Comparison of ENCODE assay signal across 1 cellular context in the genomic region with DNA sequence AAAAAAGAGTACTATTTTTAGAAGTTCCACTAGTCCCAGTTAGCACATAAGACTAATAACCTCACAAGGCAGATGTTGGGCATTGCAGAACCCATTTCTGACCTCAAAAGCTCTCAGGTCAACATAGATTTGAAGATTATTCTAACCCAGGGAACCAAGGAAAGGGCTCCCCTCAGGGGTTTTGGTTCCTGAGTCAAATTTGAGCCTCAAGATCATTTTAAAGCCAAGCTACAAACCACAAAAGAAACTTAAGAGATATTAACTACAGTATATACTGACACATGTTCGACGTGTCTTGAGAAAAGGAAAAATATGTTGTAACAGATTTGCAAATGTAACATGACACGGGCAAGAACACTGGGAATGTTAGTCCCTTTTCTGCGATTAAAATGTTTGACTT.
TF ChIP-seq lines count a peak whose summit lies in the region.

No MANE protein-coding gene starts in this region.

TF ChIP-seq in K562, 482 proteins besides CTCF, POLR2A, EP300 and RAD21 (continued from another document):
- TF ChIP-seq, protein P1, sequence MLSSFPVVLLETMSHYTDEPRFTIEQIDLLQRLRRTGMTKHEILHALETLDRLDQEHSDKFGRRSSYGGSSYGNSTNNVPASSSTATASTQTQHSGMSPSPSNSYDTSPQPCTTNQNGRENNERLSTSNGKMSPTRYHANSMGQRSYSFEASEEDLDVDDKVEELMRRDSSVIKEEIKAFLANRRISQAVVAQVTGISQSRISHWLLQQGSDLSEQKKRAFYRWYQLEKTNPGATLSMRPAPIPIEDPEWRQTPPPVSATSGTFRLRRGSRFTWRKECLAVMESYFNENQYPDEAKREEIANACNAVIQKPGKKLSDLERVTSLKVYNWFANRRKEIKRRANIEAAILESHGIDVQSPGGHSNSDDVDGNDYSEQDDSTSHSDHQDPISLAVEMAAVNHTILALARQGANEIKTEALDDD (IDR thresholded peaks at IDR 0.05), result peak; percentile 66
- TF ChIP-seq, protein P2, sequence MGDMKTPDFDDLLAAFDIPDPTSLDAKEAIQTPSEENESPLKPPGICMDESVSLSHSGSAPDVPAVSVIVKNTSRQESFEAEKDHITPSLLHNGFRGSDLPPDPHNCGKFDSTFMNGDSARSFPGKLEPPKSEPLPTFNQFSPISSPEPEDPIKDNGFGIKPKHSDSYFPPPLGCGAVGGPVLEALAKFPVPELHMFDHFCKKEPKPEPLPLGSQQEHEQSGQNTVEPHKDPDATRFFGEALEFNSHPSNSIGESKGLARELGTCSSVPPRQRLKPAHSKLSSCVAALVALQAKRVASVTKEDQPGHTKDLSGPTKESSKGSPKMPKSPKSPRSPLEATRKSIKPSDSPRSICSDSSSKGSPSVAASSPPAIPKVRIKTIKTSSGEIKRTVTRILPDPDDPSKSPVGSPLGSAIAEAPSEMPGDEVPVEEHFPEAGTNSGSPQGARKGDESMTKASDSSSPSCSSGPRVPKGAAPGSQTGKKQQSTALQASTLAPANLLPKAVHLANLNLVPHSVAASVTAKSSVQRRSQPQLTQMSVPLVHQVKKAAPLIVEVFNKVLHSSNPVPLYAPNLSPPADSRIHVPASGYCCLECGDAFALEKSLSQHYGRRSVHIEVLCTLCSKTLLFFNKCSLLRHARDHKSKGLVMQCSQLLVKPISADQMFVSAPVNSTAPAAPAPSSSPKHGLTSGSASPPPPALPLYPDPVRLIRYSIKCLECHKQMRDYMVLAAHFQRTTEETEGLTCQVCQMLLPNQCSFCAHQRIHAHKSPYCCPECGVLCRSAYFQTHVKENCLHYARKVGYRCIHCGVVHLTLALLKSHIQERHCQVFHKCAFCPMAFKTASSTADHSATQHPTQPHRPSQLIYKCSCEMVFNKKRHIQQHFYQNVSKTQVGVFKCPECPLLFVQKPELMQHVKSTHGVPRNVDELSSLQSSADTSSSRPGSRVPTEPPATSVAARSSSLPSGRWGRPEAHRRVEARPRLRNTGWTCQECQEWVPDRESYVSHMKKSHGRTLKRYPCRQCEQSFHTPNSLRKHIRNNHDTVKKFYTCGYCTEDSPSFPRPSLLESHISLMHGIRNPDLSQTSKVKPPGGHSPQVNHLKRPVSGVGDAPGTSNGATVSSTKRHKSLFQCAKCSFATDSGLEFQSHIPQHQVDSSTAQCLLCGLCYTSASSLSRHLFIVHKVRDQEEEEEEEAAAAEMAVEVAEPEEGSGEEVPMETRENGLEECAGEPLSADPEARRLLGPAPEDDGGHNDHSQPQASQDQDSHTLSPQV (IDR thresholded peaks at IDR 0.05), result peak; percentile 19; the same call in 1 of the 2 replicates
- TF ChIP-seq SMAD3 (CRISPR knock-in tag; conservative IDR thresholded peaks at IDR 0.05), result no peak
- TF ChIP-seq, protein P3, sequence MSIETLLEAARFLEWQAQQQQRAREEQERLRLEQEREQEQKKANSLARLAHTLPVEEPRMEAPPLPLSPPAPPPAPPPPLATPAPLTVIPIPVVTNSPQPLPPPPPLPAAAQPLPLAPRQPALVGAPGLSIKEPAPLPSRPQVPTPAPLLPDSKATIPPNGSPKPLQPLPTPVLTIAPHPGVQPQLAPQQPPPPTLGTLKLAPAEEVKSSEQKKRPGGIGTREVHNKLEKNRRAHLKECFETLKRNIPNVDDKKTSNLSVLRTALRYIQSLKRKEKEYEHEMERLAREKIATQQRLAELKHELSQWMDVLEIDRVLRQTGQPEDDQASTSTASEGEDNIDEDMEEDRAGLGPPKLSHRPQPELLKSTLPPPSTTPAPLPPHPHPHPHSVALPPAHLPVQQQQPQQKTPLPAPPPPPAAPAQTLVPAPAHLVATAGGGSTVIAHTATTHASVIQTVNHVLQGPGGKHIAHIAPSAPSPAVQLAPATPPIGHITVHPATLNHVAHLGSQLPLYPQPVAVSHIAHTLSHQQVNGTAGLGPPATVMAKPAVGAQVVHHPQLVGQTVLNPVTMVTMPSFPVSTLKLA (conservative IDR thresholded peaks at IDR 0.05), result 0 out of 4 replicates have a peak, but pooled peaks of 1 of the 2 experiments have one; percentile 33
- peak; percentile 30; the same call in 1 of the 2 replicates for TF ChIP-seq GATA2 (CRISPR knock-in tag; IDR thresholded peaks at IDR 0.05)
- TF ChIP-seq ESRRA (IDR thresholded peaks at IDR 0.05; ENCODE audit: borderline replicate concordance, low read depth), result peak; percentile 53; the same call in 1 of the 2 replicates
- TF ChIP-seq PHB2 (IDR thresholded peaks at IDR 0.05; ENCODE audit: low read depth), result no peak
- no peak for TF ChIP-seq ZNF584 (CRISPR knock-in tag; IDR thresholded peaks at IDR 0.05; ENCODE audit: low read depth)
- no peak for TF ChIP-seq ZNF277 (CRISPR knock-in tag; IDR thresholded peaks at IDR 0.05; ENCODE audit: borderline replicate concordance)
- no peak for TF ChIP-seq NCOA1 (IDR thresholded peaks at IDR 0.05; ENCODE audit: low read depth)
- TF ChIP-seq KDM1A (IDR thresholded peaks at IDR 0.05), result no peak
- TF ChIP-seq, protein P4, sequence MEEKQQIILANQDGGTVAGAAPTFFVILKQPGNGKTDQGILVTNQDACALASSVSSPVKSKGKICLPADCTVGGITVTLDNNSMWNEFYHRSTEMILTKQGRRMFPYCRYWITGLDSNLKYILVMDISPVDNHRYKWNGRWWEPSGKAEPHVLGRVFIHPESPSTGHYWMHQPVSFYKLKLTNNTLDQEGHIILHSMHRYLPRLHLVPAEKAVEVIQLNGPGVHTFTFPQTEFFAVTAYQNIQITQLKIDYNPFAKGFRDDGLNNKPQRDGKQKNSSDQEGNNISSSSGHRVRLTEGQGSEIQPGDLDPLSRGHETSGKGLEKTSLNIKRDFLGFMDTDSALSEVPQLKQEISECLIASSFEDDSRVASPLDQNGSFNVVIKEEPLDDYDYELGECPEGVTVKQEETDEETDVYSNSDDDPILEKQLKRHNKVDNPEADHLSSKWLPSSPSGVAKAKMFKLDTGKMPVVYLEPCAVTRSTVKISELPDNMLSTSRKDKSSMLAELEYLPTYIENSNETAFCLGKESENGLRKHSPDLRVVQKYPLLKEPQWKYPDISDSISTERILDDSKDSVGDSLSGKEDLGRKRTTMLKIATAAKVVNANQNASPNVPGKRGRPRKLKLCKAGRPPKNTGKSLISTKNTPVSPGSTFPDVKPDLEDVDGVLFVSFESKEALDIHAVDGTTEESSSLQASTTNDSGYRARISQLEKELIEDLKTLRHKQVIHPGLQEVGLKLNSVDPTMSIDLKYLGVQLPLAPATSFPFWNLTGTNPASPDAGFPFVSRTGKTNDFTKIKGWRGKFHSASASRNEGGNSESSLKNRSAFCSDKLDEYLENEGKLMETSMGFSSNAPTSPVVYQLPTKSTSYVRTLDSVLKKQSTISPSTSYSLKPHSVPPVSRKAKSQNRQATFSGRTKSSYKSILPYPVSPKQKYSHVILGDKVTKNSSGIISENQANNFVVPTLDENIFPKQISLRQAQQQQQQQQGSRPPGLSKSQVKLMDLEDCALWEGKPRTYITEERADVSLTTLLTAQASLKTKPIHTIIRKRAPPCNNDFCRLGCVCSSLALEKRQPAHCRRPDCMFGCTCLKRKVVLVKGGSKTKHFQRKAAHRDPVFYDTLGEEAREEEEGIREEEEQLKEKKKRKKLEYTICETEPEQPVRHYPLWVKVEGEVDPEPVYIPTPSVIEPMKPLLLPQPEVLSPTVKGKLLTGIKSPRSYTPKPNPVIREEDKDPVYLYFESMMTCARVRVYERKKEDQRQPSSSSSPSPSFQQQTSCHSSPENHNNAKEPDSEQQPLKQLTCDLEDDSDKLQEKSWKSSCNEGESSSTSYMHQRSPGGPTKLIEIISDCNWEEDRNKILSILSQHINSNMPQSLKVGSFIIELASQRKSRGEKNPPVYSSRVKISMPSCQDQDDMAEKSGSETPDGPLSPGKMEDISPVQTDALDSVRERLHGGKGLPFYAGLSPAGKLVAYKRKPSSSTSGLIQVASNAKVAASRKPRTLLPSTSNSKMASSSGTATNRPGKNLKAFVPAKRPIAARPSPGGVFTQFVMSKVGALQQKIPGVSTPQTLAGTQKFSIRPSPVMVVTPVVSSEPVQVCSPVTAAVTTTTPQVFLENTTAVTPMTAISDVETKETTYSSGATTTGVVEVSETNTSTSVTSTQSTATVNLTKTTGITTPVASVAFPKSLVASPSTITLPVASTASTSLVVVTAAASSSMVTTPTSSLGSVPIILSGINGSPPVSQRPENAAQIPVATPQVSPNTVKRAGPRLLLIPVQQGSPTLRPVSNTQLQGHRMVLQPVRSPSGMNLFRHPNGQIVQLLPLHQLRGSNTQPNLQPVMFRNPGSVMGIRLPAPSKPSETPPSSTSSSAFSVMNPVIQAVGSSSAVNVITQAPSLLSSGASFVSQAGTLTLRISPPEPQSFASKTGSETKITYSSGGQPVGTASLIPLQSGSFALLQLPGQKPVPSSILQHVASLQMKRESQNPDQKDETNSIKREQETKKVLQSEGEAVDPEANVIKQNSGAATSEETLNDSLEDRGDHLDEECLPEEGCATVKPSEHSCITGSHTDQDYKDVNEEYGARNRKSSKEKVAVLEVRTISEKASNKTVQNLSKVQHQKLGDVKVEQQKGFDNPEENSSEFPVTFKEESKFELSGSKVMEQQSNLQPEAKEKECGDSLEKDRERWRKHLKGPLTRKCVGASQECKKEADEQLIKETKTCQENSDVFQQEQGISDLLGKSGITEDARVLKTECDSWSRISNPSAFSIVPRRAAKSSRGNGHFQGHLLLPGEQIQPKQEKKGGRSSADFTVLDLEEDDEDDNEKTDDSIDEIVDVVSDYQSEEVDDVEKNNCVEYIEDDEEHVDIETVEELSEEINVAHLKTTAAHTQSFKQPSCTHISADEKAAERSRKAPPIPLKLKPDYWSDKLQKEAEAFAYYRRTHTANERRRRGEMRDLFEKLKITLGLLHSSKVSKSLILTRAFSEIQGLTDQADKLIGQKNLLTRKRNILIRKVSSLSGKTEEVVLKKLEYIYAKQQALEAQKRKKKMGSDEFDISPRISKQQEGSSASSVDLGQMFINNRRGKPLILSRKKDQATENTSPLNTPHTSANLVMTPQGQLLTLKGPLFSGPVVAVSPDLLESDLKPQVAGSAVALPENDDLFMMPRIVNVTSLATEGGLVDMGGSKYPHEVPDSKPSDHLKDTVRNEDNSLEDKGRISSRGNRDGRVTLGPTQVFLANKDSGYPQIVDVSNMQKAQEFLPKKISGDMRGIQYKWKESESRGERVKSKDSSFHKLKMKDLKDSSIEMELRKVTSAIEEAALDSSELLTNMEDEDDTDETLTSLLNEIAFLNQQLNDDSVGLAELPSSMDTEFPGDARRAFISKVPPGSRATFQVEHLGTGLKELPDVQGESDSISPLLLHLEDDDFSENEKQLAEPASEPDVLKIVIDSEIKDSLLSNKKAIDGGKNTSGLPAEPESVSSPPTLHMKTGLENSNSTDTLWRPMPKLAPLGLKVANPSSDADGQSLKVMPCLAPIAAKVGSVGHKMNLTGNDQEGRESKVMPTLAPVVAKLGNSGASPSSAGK (IDR thresholded peaks at IDR 0.05), result peak; percentile 21; the same call in 1 of the 2 replicates
- no peak for TF ChIP-seq NR2C1 (IDR thresholded peaks at IDR 0.05)
- peak; percentile 23; the same call in 1 of the 2 replicates for TF ChIP-seq NR2C1 (tag; IDR thresholded peaks at IDR 0.05)
TF ChIP-seq in K562: peak in this region for 9.
